1 cellular context compared by ENCODE assay signal in the genomic region with DNA sequence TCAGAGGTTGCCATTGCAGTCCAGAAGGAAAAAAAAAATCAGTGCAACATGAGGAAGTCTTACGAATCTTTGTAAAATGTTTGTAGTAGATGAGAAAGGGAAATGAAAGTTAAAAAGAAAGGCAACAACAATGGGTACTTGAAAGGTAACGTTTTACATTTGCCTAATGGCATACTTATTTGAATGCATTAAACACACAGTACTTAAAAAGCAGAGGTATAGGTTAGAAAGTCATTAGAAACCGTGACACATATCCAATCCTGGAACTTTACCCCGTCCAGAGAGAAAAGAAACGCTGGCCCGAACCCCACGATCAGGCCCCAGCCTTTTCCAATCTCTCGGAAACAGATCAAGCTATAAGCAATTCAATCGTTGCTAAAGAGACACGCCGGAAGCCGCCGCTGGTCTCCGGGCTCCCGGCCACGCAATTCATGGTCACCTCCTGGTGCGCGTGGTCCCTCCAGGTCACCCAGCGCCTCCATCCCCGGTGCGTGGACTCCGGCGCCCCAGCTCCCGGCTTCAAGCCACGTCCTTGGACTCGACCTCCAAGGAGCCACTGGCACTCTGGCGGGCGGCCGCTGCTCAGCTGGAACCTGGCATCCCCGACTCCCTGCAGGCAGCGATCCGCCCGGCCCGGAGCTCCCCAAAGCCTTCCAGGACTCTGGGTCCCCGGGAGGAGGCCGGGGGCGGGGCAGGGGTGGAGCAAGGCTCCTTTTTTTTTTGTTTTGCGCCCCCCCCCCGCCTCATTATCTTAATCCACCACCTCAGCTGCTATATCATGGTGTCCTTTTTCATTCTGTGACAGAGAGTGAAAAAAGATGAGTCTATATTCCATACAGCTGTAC.
A peak's percentile ranks its signal among the peaks of the same experiment; 100 is the strongest.
TF ChIP-seq lines count a peak whose summit lies in the region.

SLC18B1 (minus strand) TSS at position 663 of the 845 bp plus-strand sequence; CDS start at position 482, 181 bp downstream.

TF ChIP-seq in HepG2, 621 proteins besides CTCF, POLR2A, EP300 and RAD21 (continued from another document and continues in another):
- TF ChIP-seq ZNF775 (CRISPR knock-in tag; IDR thresholded peaks at IDR 0.05; ENCODE audit: borderline replicate concordance) (no peak), ZBTB1 (CRISPR knock-in tag; IDR thresholded peaks at IDR 0.05; ENCODE audit: borderline replicate concordance) (no peak), RFX3 (CRISPR knock-in tag; IDR thresholded peaks at IDR 0.05) (no peak), ZHX2 (IDR thresholded peaks at IDR 0.05; ENCODE audit: low read depth) (no peak), ZHX2 (CRISPR knock-in tag; IDR thresholded peaks at IDR 0.05; ENCODE audit: borderline replicate concordance) (no peak), MYNN (CRISPR knock-in tag; IDR thresholded peaks at IDR 0.05; ENCODE audit: low read depth) (no peak), PATZ1 (CRISPR knock-in tag; IDR thresholded peaks at IDR 0.05) (peak; percentile 65), ZSCAN9 (CRISPR knock-in tag; IDR thresholded peaks at IDR 0.05; ENCODE audit: borderline replicate concordance) (no peak), ZNF747 (CRISPR knock-in tag; IDR thresholded peaks at IDR 0.05; ENCODE audit: borderline replicate concordance) (0 out of 2 replicates have a peak, but pooled peaks have one; percentile 42), ZNF10 (CRISPR knock-in tag; IDR thresholded peaks at IDR 0.05; ENCODE audit: borderline replicate concordance, low read depth) (no peak), TEAD3 (CRISPR knock-in tag; optimal IDR thresholded peaks at IDR 0.05; ENCODE audit: borderline replicate concordance) (no peak), PAXIP1 (CRISPR knock-in tag; conservative IDR thresholded peaks at IDR 0.05) (peak; percentile 26; the same call in 1 of the 2 replicates), PCBP2 (optimal IDR thresholded peaks at IDR 0.05; ENCODE audit: low read depth, low read length, poor library complexity, severe bottlenecking) (no peak), ZNF260 (CRISPR knock-in tag; IDR thresholded peaks at IDR 0.05; ENCODE audit: borderline replicate concordance, low read depth) (no peak), HOXA5 (CRISPR knock-in tag; IDR thresholded peaks at IDR 0.05) (peak; percentile 45; the same call in 1 of the 2 replicates), ZNF746 (CRISPR knock-in tag; IDR thresholded peaks at IDR 0.05) (no peak), ZNF414 (CRISPR knock-in tag; IDR thresholded peaks at IDR 0.05) (no peak), MAF1 (CRISPR knock-in tag; IDR thresholded peaks at IDR 0.05; ENCODE audit: borderline replicate concordance) (no peak), PTBP1 (IDR thresholded peaks at IDR 0.05; ENCODE audit: low read depth, low read length, poor library complexity, severe bottlenecking) (no peak), CERS6 (CRISPR knock-in tag; IDR thresholded peaks at IDR 0.05) (no peak), RAD51 (IDR thresholded peaks at IDR 0.05; ENCODE audit: borderline replicate concordance) (no peak), ZNF292 (CRISPR knock-in tag; IDR thresholded peaks at IDR 0.05; ENCODE audit: borderline replicate concordance, low read depth) (peak; percentile 73), WIZ (CRISPR knock-in tag; IDR thresholded peaks at IDR 0.05) (no peak), BATF2 (CRISPR knock-in tag; IDR thresholded peaks at IDR 0.05) (no peak), ZNF280B (CRISPR knock-in tag; IDR thresholded peaks at IDR 0.05; ENCODE audit: borderline replicate concordance) (0 out of 2 replicates have a peak, but pooled peaks have one; percentile 54), ONECUT2 (CRISPR knock-in tag; IDR thresholded peaks at IDR 0.05) (no peak), ZBTB38 (CRISPR knock-in tag; IDR thresholded peaks at IDR 0.05) (no peak), KDM2A (CRISPR knock-in tag; IDR thresholded peaks at IDR 0.05; ENCODE audit: borderline replicate concordance, low read depth) (peak; percentile 77)
- TF ChIP-seq, protein P1, sequence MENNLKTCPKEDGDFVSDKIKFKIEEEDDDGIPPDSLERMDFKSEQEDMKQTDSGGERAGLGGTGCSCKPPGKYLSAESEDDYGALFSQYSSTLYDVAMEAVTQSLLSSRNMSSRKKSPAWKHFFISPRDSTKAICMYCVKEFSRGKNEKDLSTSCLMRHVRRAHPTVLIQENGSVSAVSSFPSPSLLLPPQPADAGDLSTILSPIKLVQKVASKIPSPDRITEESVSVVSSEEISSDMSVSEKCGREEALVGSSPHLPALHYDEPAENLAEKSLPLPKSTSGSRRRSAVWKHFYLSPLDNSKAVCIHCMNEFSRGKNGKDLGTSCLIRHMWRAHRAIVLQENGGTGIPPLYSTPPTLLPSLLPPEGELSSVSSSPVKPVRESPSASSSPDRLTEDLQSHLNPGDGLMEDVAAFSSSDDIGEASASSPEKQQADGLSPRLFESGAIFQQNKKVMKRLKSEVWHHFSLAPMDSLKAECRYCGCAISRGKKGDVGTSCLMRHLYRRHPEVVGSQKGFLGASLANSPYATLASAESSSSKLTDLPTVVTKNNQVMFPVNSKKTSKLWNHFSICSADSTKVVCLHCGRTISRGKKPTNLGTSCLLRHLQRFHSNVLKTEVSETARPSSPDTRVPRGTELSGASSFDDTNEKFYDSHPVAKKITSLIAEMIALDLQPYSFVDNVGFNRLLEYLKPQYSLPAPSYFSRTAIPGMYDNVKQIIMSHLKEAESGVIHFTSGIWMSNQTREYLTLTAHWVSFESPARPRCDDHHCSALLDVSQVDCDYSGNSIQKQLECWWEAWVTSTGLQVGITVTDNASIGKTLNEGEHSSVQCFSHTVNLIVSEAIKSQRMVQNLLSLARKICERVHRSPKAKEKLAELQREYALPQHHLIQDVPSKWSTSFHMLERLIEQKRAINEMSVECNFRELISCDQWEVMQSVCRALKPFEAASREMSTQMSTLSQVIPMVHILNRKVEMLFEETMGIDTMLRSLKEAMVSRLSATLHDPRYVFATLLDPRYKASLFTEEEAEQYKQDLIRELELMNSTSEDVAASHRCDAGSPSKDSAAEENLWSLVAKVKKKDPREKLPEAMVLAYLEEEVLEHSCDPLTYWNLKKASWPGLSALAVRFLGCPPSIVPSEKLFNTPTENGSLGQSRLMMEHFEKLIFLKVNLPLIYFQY (CRISPR knock-in tag; IDR thresholded peaks at IDR 0.05; ENCODE audit: borderline replicate concordance) = no peak; the same call in 1 of the 2 replicates
- TF ChIP-seq, protein P2, sequence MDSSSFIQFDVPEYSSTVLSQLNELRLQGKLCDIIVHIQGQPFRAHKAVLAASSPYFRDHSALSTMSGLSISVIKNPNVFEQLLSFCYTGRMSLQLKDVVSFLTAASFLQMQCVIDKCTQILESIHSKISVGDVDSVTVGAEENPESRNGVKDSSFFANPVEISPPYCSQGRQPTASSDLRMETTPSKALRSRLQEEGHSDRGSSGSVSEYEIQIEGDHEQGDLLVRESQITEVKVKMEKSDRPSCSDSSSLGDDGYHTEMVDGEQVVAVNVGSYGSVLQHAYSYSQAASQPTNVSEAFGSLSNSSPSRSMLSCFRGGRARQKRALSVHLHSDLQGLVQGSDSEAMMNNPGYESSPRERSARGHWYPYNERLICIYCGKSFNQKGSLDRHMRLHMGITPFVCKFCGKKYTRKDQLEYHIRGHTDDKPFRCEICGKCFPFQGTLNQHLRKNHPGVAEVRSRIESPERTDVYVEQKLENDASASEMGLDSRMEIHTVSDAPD (CRISPR knock-in tag; IDR thresholded peaks at IDR 0.05) = no peak
